Comparison of ENCODE assay signal across 16 cellular contexts in genomic region chr11:63532799-63533475, GRCh38. TPM values are rescaled to one million over a fixed set of nuclear protein-coding genes. Genes with fewer than 3 reads are reported as not detected.
A peak's percentile ranks its signal among the peaks of the same experiment; 100 is the strongest.
DNase-seq lines count a peak whose midpoint lies in the region; ATAC-seq and TF ChIP-seq lines count a peak whose summit lies in the region.
"Had no signal": no experiment of that assay in that cellular context is flagged by ENCODE, and none has a peak within 500 bp of the region (broad histone marks: within the 10 kb centered on the region; RNA-seq: fewer than 3 reads in every experiment).

No MANE protein-coding gene starts in this region.

- no peaks in the 10 kb centered on the region for H3K27me3 ChIP-seq in lower lobe of right lung (ENCODE audit: low read depth)
- no peaks in the 10 kb centered on the region for H3K27me3 ChIP-seq in MM.1S (replicated peaks; ENCODE audit: insufficient read depth, low read length)
- H3K27me3 ChIP-seq: thyroid gland had no signal

- no peaks in the 10 kb centered on the region for H3K36me3 Mint-ChIP-seq in activated CD8-positive, alpha-beta T cell treated with anti-CD3 and anti-CD28 coated beads for 36 hours (ENCODE audit: low read depth)
- H3K36me3 Mint-ChIP-seq in activated CD8-positive, alpha-beta T cell treated with anti-CD3 and anti-CD28 coated beads, Interleukin-2, amount 10 ng/mL, durations not matched to agents 7 days and 5 days (ENCODE audit: low read depth) = no peaks in the 10 kb centered on the region
- H3K36me3 Mint-ChIP-seq in WTC11 (no peaks in the 10 kb centered on the region), type B pancreatic cell (no peaks in the 10 kb centered on the region)

- H3K9me3 ChIP-seq in lower lobe of right lung (no peaks in the 10 kb centered on the region), MM.1S (replicated peaks; ENCODE audit: insufficient read depth, low read length) (no peaks in the 10 kb centered on the region)
- H3K9me3 ChIP-seq: thyroid gland had no signal

- peaks cover 47% of the 10 kb centered on the region for H3K4me1 ChIP-seq in lower lobe of right lung
- peaks cover 29% of the 10 kb centered on the region for H3K4me1 ChIP-seq in MM.1S (ENCODE audit: low read length)

- peaks cover 30% of the 10 kb centered on the region for H3F3A ChIP-seq in MM.1S (ENCODE audit: insufficient read depth, low read length)

- H3K4me3 ChIP-seq in lower lobe of right lung = no peak overlapping the region
- no peak overlapping the region for H3K4me3 ChIP-seq in MM.1S (ENCODE audit: low read length)
- H3K4me3 ChIP-seq: thyroid gland had no signal

- H3K4me1 Mint-ChIP-seq in activated CD8-positive, alpha-beta T cell treated with anti-CD3 and anti-CD28 coated beads for 36 hours (ENCODE audit: low read depth) = peaks cover 79% of the 10 kb centered on the region
- peaks cover 79% of the 10 kb centered on the region for H3K4me1 Mint-ChIP-seq in activated CD8-positive, alpha-beta T cell treated with anti-CD3 and anti-CD28 coated beads, Interleukin-2, amount 10 ng/mL, durations not matched to agents 7 days and 5 days (ENCODE audit: low read depth)
- H3K4me1 Mint-ChIP-seq in WTC11 = peaks cover 69% of the 10 kb centered on the region
- peaks cover 52% of the 10 kb centered on the region for H3K4me1 Mint-ChIP-seq in type B pancreatic cell (ENCODE audit: unreplicated experiment)

- no peaks in the 10 kb centered on the region for H3K79me2 ChIP-seq in MM.1S (ENCODE audit: low read length)

- H3K9ac ChIP-seq in MM.1S (ENCODE audit: low read length) = no peak overlapping the region

- H3K27ac ChIP-seq in lower lobe of right lung (no peak overlapping the region), MM.1S (ENCODE audit: low read length) (no peak overlapping the region)
- H3K27ac ChIP-seq: thyroid gland had no signal

- no peak overlapping the region for H3K4me3 Mint-ChIP-seq in activated CD8-positive, alpha-beta T cell treated with anti-CD3 and anti-CD28 coated beads for 36 hours
- no peak overlapping the region for H3K4me3 Mint-ChIP-seq in activated CD8-positive, alpha-beta T cell treated with anti-CD3 and anti-CD28 coated beads, Interleukin-2, amount 10 ng/mL, durations not matched to agents 7 days and 5 days
- H3K4me3 Mint-ChIP-seq in WTC11 (peak overlapping the region; percentile 26; the same call in 1 of the 2 replicates), type B pancreatic cell (peak overlapping the region; percentile 43)
- H3K4me3 Mint-ChIP-seq: activated naive CD4-positive, alpha-beta T cell treated with anti-CD3 and anti-CD28 coated beads for 36 hours had no signal

- CTCF ChIA-PET in activated CD8-positive, alpha-beta T cell treated with anti-CD3 and anti-CD28 coated beads for 36 hours (lab: Charles Lee) = interaction anchor here (0.9 to 1.8 kb wide), 4 partner anchors 15 to 54 kb away, joined by 3 to 6 read pairs (median 4); no protein-coding TSS in a partner anchor
- CTCF ChIA-PET in activated CD8-positive, alpha-beta T cell treated with anti-CD3 and anti-CD28 coated beads, Interleukin-2, amount 10 ng/mL, durations not matched to agents 7 days and 5 days (lab: Charles Lee) = interaction anchor here (0.9 to 2.8 kb wide), 5 partner anchors 16 to 103 kb away, joined by 3 to 12 read pairs (median 3); no protein-coding TSS in a partner anchor
- CTCF ChIA-PET in WTC11 (lab: Charles Lee) = interaction anchor here (1.9 kb wide), 1 partner anchor 25 kb away, joined by 8 read pairs; no protein-coding TSS in a partner anchor

- H3K9me2 ChIP-seq in MM.1S (replicated peaks; ENCODE audit: insufficient read depth, low read length) = no peaks in the 10 kb centered on the region

- H3K27me3 Mint-ChIP-seq in activated CD8-positive, alpha-beta T cell treated with anti-CD3 and anti-CD28 coated beads for 36 hours = no peaks in the 10 kb centered on the region
- no peaks in the 10 kb centered on the region for H3K27me3 Mint-ChIP-seq in activated CD8-positive, alpha-beta T cell treated with anti-CD3 and anti-CD28 coated beads, Interleukin-2, amount 10 ng/mL, durations not matched to agents 7 days and 5 days (ENCODE audit: low read depth)
- no peaks in the 10 kb centered on the region for H3K27me3 Mint-ChIP-seq in WTC11 (ENCODE audit: low read depth)
- no peaks in the 10 kb centered on the region for H3K27me3 Mint-ChIP-seq in type B pancreatic cell

- no peaks in the 10 kb centered on the region for H3K36me3 ChIP-seq in lower lobe of right lung
- H3K36me3 ChIP-seq in MM.1S (replicated peaks; ENCODE audit: insufficient read depth, low read length) = no peaks in the 10 kb centered on the region
- H3K36me3 ChIP-seq: thyroid gland had no signal

- H4K20me1 ChIP-seq in MM.1S (ENCODE audit: insufficient read depth, low read length) = no peaks in the 10 kb centered on the region

- H3K4me2 ChIP-seq in MM.1S (ENCODE audit: low read depth, low read length) = no peak overlapping the region

- no peak for TF ChIP-seq CTCF in activated CD8-positive, alpha-beta T cell treated with anti-CD3 and anti-CD28 coated beads for 36 hours (IDR thresholded peaks at IDR 0.05)
- TF ChIP-seq CTCF in WTC11 (IDR thresholded peaks at IDR 0.05) (no peak), type B pancreatic cell (conservative IDR thresholded peaks at IDR 0.05) (no peak), lower lobe of right lung (IDR thresholded peaks at IDR 0.05) (no peak), MM.1S (IDR thresholded peaks at IDR 0.05; ENCODE audit: low read length) (no peak)

- H3K27ac Mint-ChIP-seq in activated CD8-positive, alpha-beta T cell treated with anti-CD3 and anti-CD28 coated beads for 36 hours = peak overlapping the region; percentile 48
- H3K27ac Mint-ChIP-seq in activated CD8-positive, alpha-beta T cell treated with anti-CD3 and anti-CD28 coated beads, Interleukin-2, amount 10 ng/mL, durations not matched to agents 7 days and 5 days = no peak overlapping the region
- peak overlapping the region; percentile 95 for H3K27ac Mint-ChIP-seq in WTC11
- peak overlapping the region; percentile 84 for H3K27ac Mint-ChIP-seq in type B pancreatic cell
- H3K27ac Mint-ChIP-seq: activated naive CD4-positive, alpha-beta T cell treated with anti-CD3 and anti-CD28 coated beads for 36 hours had no signal

- POLR2A ChIA-PET in activated CD8-positive, alpha-beta T cell treated with anti-CD3 and anti-CD28 coated beads for 36 hours (lab: Charles Lee) = interaction anchor here (0.8 to 2.7 kb wide), 3 partner anchors 14 to 90 kb away, joined by 3 to 8 read pairs (median 3); no protein-coding TSS in a partner anchor
- POLR2A ChIA-PET in activated CD8-positive, alpha-beta T cell treated with anti-CD3 and anti-CD28 coated beads, Interleukin-2, amount 10 ng/mL, durations not matched to agents 7 days and 5 days (lab: Charles Lee) = no interaction called here
- POLR2A ChIA-PET in WTC11 (lab: Charles Lee) = interaction anchor here (0.6 kb wide), 1 partner anchor 149 kb away, joined by 3 read pairs; the partner anchor contains the start of gene RTN3

- no peak for DNase-seq in activated CD8-positive, alpha-beta T cell treated with anti-CD3 and anti-CD28 coated beads for 36 hours
- no peak for DNase-seq in activated CD8-positive, alpha-beta T cell treated with anti-CD3 and anti-CD28 coated beads, Interleukin-2, amount 10 ng/mL, durations not matched to agents 7 days and 5 days
- DNase-seq in WTC11 (ENCODE audit: low spot score) = no peak
- DNase-seq in islet precursor cell = peak; percentile 72
- DNase-seq in type B pancreatic cell (ENCODE audit: extremely low spot score, unreplicated experiment) = no peak
- no peak for DNase-seq in lower lobe of right lung
- no peak for DNase-seq in MM.1S
- no peak for DNase-seq in activated CD4-positive, alpha-beta T cell treated with anti-CD3 and anti-CD28 coated beads for 48 hours
- DNase-seq: activated naive CD4-positive, alpha-beta T cell treated with anti-CD3 and anti-CD28 coated beads for 36 hours; IMR-90; NCI-H1417 treated with DMSO at 0.1 percent for 48 hours; Right ventricle myocardium superior; stimulated activated CD4-positive, alpha-beta T cell treated with anti-CD3 and anti-CD28 coated beads, Interleukin-12 subunit alpha, Interleukin-12 subunit beta, amount 100 ng/mL, for 4 hours; thyroid gland had no signal

- no peaks in the 10 kb centered on the region for H3K9me3 Mint-ChIP-seq in activated CD8-positive, alpha-beta T cell treated with anti-CD3 and anti-CD28 coated beads for 36 hours
- no peaks in the 10 kb centered on the region for H3K9me3 Mint-ChIP-seq in activated CD8-positive, alpha-beta T cell treated with anti-CD3 and anti-CD28 coated beads, Interleukin-2, amount 10 ng/mL, durations not matched to agents 7 days and 5 days (ENCODE audit: insufficient read depth)
- no peaks in the 10 kb centered on the region for H3K9me3 Mint-ChIP-seq in WTC11
- H3K9me3 Mint-ChIP-seq in type B pancreatic cell = peaks cover 6% of the 10 kb centered on the region
- H3K9me3 Mint-ChIP-seq: activated naive CD4-positive, alpha-beta T cell treated with anti-CD3 and anti-CD28 coated beads for 36 hours had no signal

- intact Hi-C loops in activated CD8-positive, alpha-beta T cell treated with anti-CD3 and anti-CD28 coated beads for 36 hours (cut with micrococcal nuclease) = loop anchor here (2.0 kb wide), 1 partner anchor 34 kb away; no protein-coding TSS in a partner anchor
- intact Hi-C loops in lower lobe of right lung (cut with DNase I) = no loop called here

- ATAC-seq in activated CD8-positive, alpha-beta T cell treated with anti-CD3 and anti-CD28 coated beads for 36 hours = no peak
- ATAC-seq in activated CD8-positive, alpha-beta T cell treated with anti-CD3 and anti-CD28 coated beads, Interleukin-2, amount 10 ng/mL, durations not matched to agents 7 days and 5 days = no peak
- ATAC-seq in WTC11 (no peak), lower lobe of right lung (no peak)

- H2AFZ ChIP-seq in MM.1S (ENCODE audit: low read length) = no peak overlapping the region

RNA-seq across cellular contexts. Expression of gene PLAAT4, which starts 3.7 kb away (rescaled TPM):
- 10 to 100 TPM; 24.1 to 26.2 TPM for total RNA-seq in activated CD8-positive, alpha-beta T cell treated with anti-CD3 and anti-CD28 coated beads for 36 hours
- total RNA-seq in activated CD8-positive, alpha-beta T cell treated with anti-CD3 and anti-CD28 coated beads, Interleukin-2, amount 10 ng/mL, durations not matched to agents 7 days and 5 days = 10 to 100 TPM; 97.5 to 99.8 TPM
- total RNA-seq in WTC11 (2021) (1.1 to 2.9 TPM (median 1.4 TPM) in 3 replicates), type B pancreatic cell (ENCODE audit: low replicate concordance) (131 and 152 TPM in 2 replicates), lower lobe of right lung (150 TPM)

RNA-seq across cellular contexts. Expression of gene LGALS12, which starts 27.1 kb away (rescaled TPM):
- not detected for total RNA-seq in activated CD8-positive, alpha-beta T cell treated with anti-CD3 and anti-CD28 coated beads for 36 hours
- total RNA-seq in activated CD8-positive, alpha-beta T cell treated with anti-CD3 and anti-CD28 coated beads, Interleukin-2, amount 10 ng/mL, durations not matched to agents 7 days and 5 days = not detected
- total RNA-seq in WTC11 (2021) (1.1 to 1.4 TPM (median 1.4 TPM) in 3 replicates), type B pancreatic cell (ENCODE audit: low replicate concordance) (0.34 TPM in 1 of 2 replicates, not detected in the other), lower lobe of right lung (0.68 TPM)
- total RNA-seq: activated naive CD4-positive, alpha-beta T cell treated with anti-CD3 and anti-CD28 coated beads for 36 hours; chondrocyte; IMR-90; lung microvascular endothelial cell had no signal

RNA-seq across cellular contexts. Expression of gene PLAAT2, which starts 30.2 kb away (rescaled TPM):
- under 1 TPM in 1 of 2 experiments, not detected in 1; 0.38 TPM for total RNA-seq in activated CD8-positive, alpha-beta T cell treated with anti-CD3 and anti-CD28 coated beads for 36 hours
- total RNA-seq in activated CD8-positive, alpha-beta T cell treated with anti-CD3 and anti-CD28 coated beads, Interleukin-2, amount 10 ng/mL, durations not matched to agents 7 days and 5 days = under 1 TPM in 1 of 2 experiments, not detected in 1; 0.57 TPM
- 0.25 to 0.66 TPM (median 0.55 TPM) in 3 replicates for total RNA-seq in WTC11 (2021)
- total RNA-seq in type B pancreatic cell (ENCODE audit: low replicate concordance) = 6.0 and 7.8 TPM in 2 replicates
- total RNA-seq in lower lobe of right lung = 2.9 TPM
- total RNA-seq: activated naive CD4-positive, alpha-beta T cell treated with anti-CD3 and anti-CD28 coated beads for 36 hours; chondrocyte; IMR-90; lung microvascular endothelial cell had no signal

RNA-seq across cellular contexts. Expression of gene PLAAT5, which starts 42.0 kb away (rescaled TPM):
- total RNA-seq in activated CD8-positive, alpha-beta T cell treated with anti-CD3 and anti-CD28 coated beads for 36 hours = under 1 TPM; 0.16 to 0.29 TPM
- total RNA-seq in activated CD8-positive, alpha-beta T cell treated with anti-CD3 and anti-CD28 coated beads, Interleukin-2, amount 10 ng/mL, durations not matched to agents 7 days and 5 days = under 1 TPM; 0.11 to 0.68 TPM
- 14.7 to 23.0 TPM (median 16.0 TPM) in 3 replicates for total RNA-seq in WTC11 (2021)
- total RNA-seq in type B pancreatic cell (ENCODE audit: low replicate concordance) = 2.0 and 9.9 TPM in 2 replicates
- total RNA-seq in lower lobe of right lung = 2.2 TPM
- total RNA-seq: activated naive CD4-positive, alpha-beta T cell treated with anti-CD3 and anti-CD28 coated beads for 36 hours; IMR-90; lung microvascular endothelial cell had no signal

Comparison
In these comparisons a context has a peak if more than half of its experiments do, and no peak if none do; other contexts are left out.
1. H3K4me3 Mint-ChIP-seq: peak in WTC11 (single experiment) and type B pancreatic cell (single experiment); none in activated CD8-positive, alpha-beta T cell treated with anti-CD3 and anti-CD28 coated beads for 36 hours (single experiment) and activated CD8-positive, alpha-beta T cell treated with anti-CD3 and anti-CD28 coated beads, Interleukin-2, amount 10 ng/mL, durations not matched to agents 7 days and 5 days (single experiment).